8 cellular contexts compared by ENCODE assay signal in the genomic region with DNA sequence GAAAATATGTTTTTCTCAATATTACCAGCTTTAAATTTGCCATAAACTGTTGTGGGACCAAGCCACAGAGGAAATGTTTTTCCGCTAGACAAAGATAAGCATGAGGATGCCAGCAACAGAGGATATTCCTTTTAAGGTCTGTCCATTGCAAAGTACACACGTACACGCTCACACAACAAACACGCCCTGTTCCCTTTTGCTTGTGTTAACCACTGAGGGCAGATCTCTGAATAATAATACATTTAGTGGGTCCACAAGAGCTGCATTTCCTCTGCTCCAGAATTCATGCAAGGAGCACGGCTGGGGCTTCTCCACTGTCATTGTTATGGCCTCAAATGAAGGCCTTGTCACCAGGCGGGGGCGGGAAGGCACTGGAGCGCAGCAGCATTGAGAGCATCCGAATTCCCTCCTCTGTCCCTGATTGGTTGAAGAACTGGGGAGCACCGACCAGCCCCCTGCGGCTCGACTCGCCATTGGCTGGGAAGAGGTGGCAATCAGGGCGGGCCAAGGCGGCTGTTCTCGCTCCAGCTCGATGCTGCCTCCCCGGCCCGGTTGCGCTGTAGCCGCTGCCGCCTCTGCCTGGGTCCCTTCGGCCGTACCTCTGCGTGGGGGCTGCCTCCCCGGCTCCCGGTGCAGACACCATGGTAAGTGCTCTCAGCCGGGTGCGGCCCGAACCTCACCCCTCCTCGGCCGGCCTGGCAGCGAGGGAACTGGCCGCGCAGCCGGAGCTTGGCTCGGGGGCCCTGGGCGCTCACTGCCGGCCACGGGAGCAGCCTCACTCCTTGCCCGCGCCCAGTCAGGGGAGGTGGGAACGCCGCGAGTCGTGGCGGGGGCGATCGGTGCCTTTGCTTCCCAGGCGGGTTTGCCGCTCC.
A peak's percentile ranks its signal among the peaks of the same experiment; 100 is the strongest.
DNase-seq lines count a peak whose midpoint lies in the region; ATAC-seq lines count a peak whose summit lies in the region.

A gene (plus strand): TSS at position 522 of the 872 bp plus-strand sequence. CDS start 120 bp downstream, at position 642.

- DNase-seq in NCI-H2171 treated with DMSO at 0.1 percent for 48 hours (lab: John Stamatoyannopoulos, UW) (peak; percentile 0), NCI-H2171 (lab: John Stamatoyannopoulos, UW) (no peak), NCI-H510A treated with DMSO at 0.1 percent for 48 hours (lab: John Stamatoyannopoulos, UW) (peak; percentile 69), activated T-cell treated with anti-CD3 and anti-CD28 coated beads for 48 hours (ENCODE audit: low read depth) (peak; percentile 68), epithelial cell of prostate (ENCODE audit: low read depth, low spot score) (peak; percentile 78), midbrain (lab: John Stamatoyannopoulos, UW) (peak; percentile 96)
- DNase-seq in stimulated activated CD8-positive, alpha-beta memory T cell treated with anti-CD3 and anti-CD28 coated beads, Interleukin-2, amount 100 ng/mL, for 1 hour (ENCODE audit: low read depth in 2 of 2): peak; percentile 29 to 37

- H3K27ac ChIP-seq in epithelial cell of prostate: no peak within 1 kb of the TSS

- peak; percentile 96 for ATAC-seq in HG02885 (IDR thresholded peaks at IDR 0.05; ENCODE audit: poor library complexity, unreplicated experiment)
